8 cellular contexts compared by ENCODE assay signal in the genomic region with DNA sequence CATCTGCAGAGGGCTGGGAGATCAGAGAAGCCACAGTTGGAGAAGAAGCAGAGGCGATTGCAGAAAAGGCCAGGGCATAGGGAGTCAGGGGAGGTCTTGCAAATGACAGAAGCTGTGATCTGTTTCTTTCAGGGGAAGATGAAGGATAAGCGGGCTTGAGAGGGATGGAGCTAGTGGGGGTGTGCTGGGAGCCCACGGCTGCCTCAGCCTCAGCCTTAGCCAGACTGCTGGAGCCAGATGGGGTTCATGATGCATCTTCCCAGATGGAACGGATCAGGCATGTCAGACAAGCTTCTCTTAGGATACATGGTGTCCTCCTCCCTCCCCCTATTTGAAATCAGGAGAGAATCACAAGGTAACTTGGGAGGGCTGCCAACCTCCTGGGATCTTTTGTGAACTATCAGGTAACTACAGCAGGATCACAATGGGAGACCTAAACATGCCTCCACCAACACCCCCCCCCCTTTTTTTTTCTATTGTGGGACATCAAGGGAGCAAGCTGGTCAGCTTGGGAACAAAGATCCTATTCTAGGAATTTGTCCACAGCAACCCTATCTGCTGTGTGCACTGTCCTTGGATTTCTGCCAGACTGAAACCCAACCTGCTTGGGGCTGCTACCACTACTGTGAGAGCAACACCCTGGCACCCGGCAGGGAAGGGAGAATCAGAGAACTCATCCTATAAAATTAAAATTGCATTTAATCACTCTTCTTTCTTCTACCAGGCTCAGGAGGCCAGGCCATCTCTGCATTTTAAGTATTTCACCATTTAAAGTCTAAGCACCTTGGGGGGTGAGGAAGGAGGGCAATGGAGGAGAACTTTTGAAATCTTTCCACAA. TPM values are rescaled to one million over a fixed set of nuclear protein-coding genes. Genes with fewer than 3 reads are reported as not detected.
DNase-seq lines count a peak whose midpoint lies in the region; ATAC-seq and TF ChIP-seq lines count a peak whose summit lies in the region.

No MANE protein-coding gene starts in this region.

- intact Hi-C loops in testis (cut with DNase I; ENCODE audit: low total_unique reads): no loop called here
- intact Hi-C loops in activated T-helper 2 cell treated with anti-CD3 and anti-CD28 coated beads, Interferon-gamma antibody, Interleukin-2, Interleukin-4, amounts not matched to agents 10 μg/mL and 5 μg/mL and 100 μg/mL, durations not matched to agents 14 hours and 24 hours and 36 hours (cut with micrococcal nuclease): no loop called here
- intact Hi-C loops in activated CD4-positive, alpha-beta T cell treated with anti-CD3 and anti-CD28 coated beads, Interleukin-2, amount 10 ng/mL, durations not matched to agents 24 days and 14 days (cut with micrococcal nuclease): no loop called here

- 40 to 54% methylated on average over 4 to 5 of the region's 5 CpGs for WGBS in testis, 2 donors

- ATAC-seq in T-helper 17 cell: no peak

- H3K27ac ChIP-seq in right atrium auricular region: peak overlapping the region; percentile 75 to 76
- no peak overlapping the region for H3K27ac ChIP-seq in testis

- peaks cover 0 to 60% of the 10 kb centered on the region in 2 donors for H3K4me1 ChIP-seq in right atrium auricular region
- H3K4me1 ChIP-seq in testis: peaks cover 29% of the 10 kb centered on the region

- no peaks in the 10 kb centered on the region for H3K27me3 ChIP-seq in right atrium auricular region
- H3K27me3 ChIP-seq in testis: no peaks in the 10 kb centered on the region

- H3K9me3 ChIP-seq in T-helper 17 cell (ENCODE audit: control insufficient read depth, low read length, poor library complexity, severe bottlenecking): no peaks in the 10 kb centered on the region
- H3K9me3 ChIP-seq in right atrium auricular region: no peaks in the 10 kb centered on the region
- no peaks in the 10 kb centered on the region for H3K9me3 ChIP-seq in testis

- H3K4me3 ChIP-seq in right atrium auricular region (no peak overlapping the region), testis (no peak overlapping the region)

- no peak overlapping the region for H3K4me3 Mint-ChIP-seq in T-helper 17 cell
- H3K4me3 Mint-ChIP-seq in activated T-helper 2 cell treated with anti-CD3 and anti-CD28 coated beads, Interferon-gamma antibody, Interleukin-2, Interleukin-4, amounts not matched to agents 10 μg/mL and 5 μg/mL and 100 μg/mL, durations not matched to agents 14 hours and 24 hours and 36 hours (ENCODE audit: low read depth): no peak overlapping the region
- H3K4me3 Mint-ChIP-seq in activated CD4-positive, alpha-beta T cell treated with anti-CD3 and anti-CD28 coated beads, Interleukin-2, amount 10 ng/mL, durations not matched to agents 24 days and 14 days: no peak overlapping the region

- H3K27me3 Mint-ChIP-seq in T-helper 17 cell: peaks cover 36% of the 10 kb centered on the region
- peaks cover 19% of the 10 kb centered on the region for H3K27me3 Mint-ChIP-seq in activated T-helper 2 cell treated with anti-CD3 and anti-CD28 coated beads, Interferon-gamma antibody, Interleukin-2, Interleukin-4, amounts not matched to agents 10 μg/mL and 5 μg/mL and 100 μg/mL, durations not matched to agents 14 hours and 24 hours and 36 hours (ENCODE audit: low read depth)
- peaks cover 43% of the 10 kb centered on the region for H3K27me3 Mint-ChIP-seq in activated CD4-positive, alpha-beta T cell treated with anti-CD3 and anti-CD28 coated beads, Interleukin-2, amount 10 ng/mL, durations not matched to agents 24 days and 14 days

- DNase-seq in NCI-H526 (lab: John Stamatoyannopoulos, UW) (peak; percentile 35 to 57), NCI-H526 treated with DMSO at 0.1 percent for 48 hours (lab: John Stamatoyannopoulos, UW) (no peak), T-helper 17 cell (no peak), right atrium auricular region (ENCODE audit: low spot score) (no peak), testis (peak; percentile 70)
- no peak for DNase-seq in activated T-helper 2 cell treated with anti-CD3 and anti-CD28 coated beads, Interferon-gamma antibody, Interleukin-2, Interleukin-4, amounts not matched to agents 10 μg/mL and 5 μg/mL and 100 μg/mL, durations not matched to agents 14 hours and 24 hours and 36 hours (ENCODE audit: low spot score)
- no peak for DNase-seq in activated CD4-positive, alpha-beta T cell treated with anti-CD3 and anti-CD28 coated beads, Interleukin-2, amount 50 U/mL, for 1 hour
- DNase-seq in activated CD4-positive, alpha-beta T cell treated with anti-CD3 and anti-CD28 coated beads, Interleukin-2, amount 10 ng/mL, durations not matched to agents 24 days and 14 days: no peak

- no peak for TF ChIP-seq CTCF in right atrium auricular region (IDR thresholded peaks at IDR 0.05)
- no peak for TF ChIP-seq CTCF in testis (IDR thresholded peaks at IDR 0.05)

- H3K36me3 Mint-ChIP-seq in T-helper 17 cell (ENCODE audit: low read depth): no peaks in the 10 kb centered on the region
- no peaks in the 10 kb centered on the region for H3K36me3 Mint-ChIP-seq in activated T-helper 2 cell treated with anti-CD3 and anti-CD28 coated beads, Interferon-gamma antibody, Interleukin-2, Interleukin-4, amounts not matched to agents 10 μg/mL and 5 μg/mL and 100 μg/mL, durations not matched to agents 14 hours and 24 hours and 36 hours (ENCODE audit: low read depth)
- no peaks in the 10 kb centered on the region for H3K36me3 Mint-ChIP-seq in activated CD4-positive, alpha-beta T cell treated with anti-CD3 and anti-CD28 coated beads, Interleukin-2, amount 10 ng/mL, durations not matched to agents 24 days and 14 days (ENCODE audit: low read depth)

- H3K36me3 ChIP-seq in right atrium auricular region: no peaks in the 10 kb centered on the region
- no peaks in the 10 kb centered on the region for H3K36me3 ChIP-seq in testis (ENCODE audit: low read depth, missing control alignments)

- peak overlapping the region; percentile 11 for H3K27ac Mint-ChIP-seq in T-helper 17 cell
- no peak overlapping the region for H3K27ac Mint-ChIP-seq in activated T-helper 2 cell treated with anti-CD3 and anti-CD28 coated beads, Interferon-gamma antibody, Interleukin-2, Interleukin-4, amounts not matched to agents 10 μg/mL and 5 μg/mL and 100 μg/mL, durations not matched to agents 14 hours and 24 hours and 36 hours
- H3K27ac Mint-ChIP-seq in activated CD4-positive, alpha-beta T cell treated with anti-CD3 and anti-CD28 coated beads, Interleukin-2, amount 10 ng/mL, durations not matched to agents 24 days and 14 days: no peak overlapping the region

- no peaks in the 10 kb centered on the region for H3K9me3 Mint-ChIP-seq in activated T-helper 2 cell treated with anti-CD3 and anti-CD28 coated beads, Interferon-gamma antibody, Interleukin-2, Interleukin-4, amounts not matched to agents 10 μg/mL and 5 μg/mL and 100 μg/mL, durations not matched to agents 14 hours and 24 hours and 36 hours
- H3K9me3 Mint-ChIP-seq in activated CD4-positive, alpha-beta T cell treated with anti-CD3 and anti-CD28 coated beads, Interleukin-2, amount 10 ng/mL, durations not matched to agents 24 days and 14 days: no peaks in the 10 kb centered on the region

- H3K4me1 Mint-ChIP-seq in T-helper 17 cell: peaks cover 2% of the 10 kb centered on the region
- H3K4me1 Mint-ChIP-seq in activated T-helper 2 cell treated with anti-CD3 and anti-CD28 coated beads, Interferon-gamma antibody, Interleukin-2, Interleukin-4, amounts not matched to agents 10 μg/mL and 5 μg/mL and 100 μg/mL, durations not matched to agents 14 hours and 24 hours and 36 hours (ENCODE audit: low read depth): peaks cover 2% of the 10 kb centered on the region
- H3K4me1 Mint-ChIP-seq in activated CD4-positive, alpha-beta T cell treated with anti-CD3 and anti-CD28 coated beads, Interleukin-2, amount 10 ng/mL, durations not matched to agents 24 days and 14 days: no peaks in the 10 kb centered on the region

- TF ChIP-seq POLR2A in testis (IDR thresholded peaks at IDR 0.05): no peak

RNA-seq across cellular contexts. Expression of gene ATP2A2, which starts 10.7 kb away (rescaled TPM):
- total RNA-seq in T-helper 17 cell (100 to 1,000 TPM; 109 to 116 TPM), right atrium auricular region (1,000 to 10,000 TPM; 1,597 to 3,086 TPM), testis (100 to 1,000 TPM; 205 to 226 TPM)
- polyA plus RNA-seq in testis (ENCODE audit: insufficient read depth, low read depth, low replicate concordance): 291 TPM
- total RNA-seq in activated T-helper 2 cell treated with anti-CD3 and anti-CD28 coated beads, Interferon-gamma antibody, Interleukin-2, Interleukin-4, amounts not matched to agents 10 μg/mL and 5 μg/mL and 100 μg/mL, durations not matched to agents 14 hours and 24 hours and 36 hours: 213 and 219 TPM in 2 replicates
- 219 and 222 TPM in 2 replicates for total RNA-seq in activated CD4-positive, alpha-beta T cell treated with anti-CD3 and anti-CD28 coated beads, Interleukin-2, amount 10 ng/mL, durations not matched to agents 24 days and 14 days

Comparison
In these comparisons a context has a peak if more than half of its experiments do, and no peak if none do; other contexts are left out.
1. DNase-seq: peak in NCI-H526 (2 of 2) and testis (single experiment); none in NCI-H526 treated with DMSO at 0.1 percent for 48 hours (single experiment), T-helper 17 cell (0 of 3), right atrium auricular region (single experiment), activated T-helper 2 cell treated with anti-CD3 and anti-CD28 coated beads, Interferon-gamma antibody, Interleukin-2, Interleukin-4, amounts not matched to agents 10 μg/mL and 5 μg/mL and 100 μg/mL, durations not matched to agents 14 hours and 24 hours and 36 hours (single experiment), activated CD4-positive, alpha-beta T cell treated with anti-CD3 and anti-CD28 coated beads, Interleukin-2, amount 50 U/mL, for 1 hour (single experiment) and activated CD4-positive, alpha-beta T cell treated with anti-CD3 and anti-CD28 coated beads, Interleukin-2, amount 10 ng/mL, durations not matched to agents 24 days and 14 days (single experiment).
2. H3K27ac ChIP-seq: peak in right atrium auricular region (2 of 2); none in testis (0 of 2).